8 cellular contexts compared by ENCODE assay signal in genomic region chr1:154182342-154183044, GRCh38. TPM values are rescaled to one million over a fixed set of nuclear protein-coding genes. Genes with fewer than 3 reads are reported as not detected.
DNase-seq lines count a peak whose midpoint lies in the region; ATAC-seq and TF ChIP-seq lines count a peak whose summit lies in the region.

No MANE protein-coding gene starts in this region.

- ATAC-seq in HG02884 (IDR thresholded peaks at IDR 0.05; ENCODE audit: unreplicated experiment), result peak; percentile 58
- ATAC-seq in lung (ENCODE audit: insufficient read depth, low FRiP score), result peak; percentile 63

- peak overlapping the region; percentile 97 for H3K27ac ChIP-seq in duodenal mucosa (ENCODE audit: low read depth, low read length)
- H3K27ac ChIP-seq in lung (ENCODE audit: low read depth in 1 of 2, low read length in 1 of 2), result peak overlapping the region; percentile 91 to 95

- peak overlapping the region; percentile 94 to 98 for H3K4me3 ChIP-seq in duodenal mucosa (ENCODE audit: low read depth in 1 of 2, low read length in 2 of 2)
- peak overlapping the region; percentile 81 for H3K4me3 ChIP-seq in lung

- H3K27me3 ChIP-seq in duodenal mucosa (ENCODE audit: control insufficient read depth in 1 of 2, insufficient read depth in 2 of 2, low read length in 2 of 2) (no peaks in the 10 kb centered on the region), lung (ENCODE audit: control insufficient read depth, insufficient read depth) (no peaks in the 10 kb centered on the region)

- 0% methylated on average over 36 of the region's 36 CpGs for WGBS in lung, 2 donors

- H3K36me3 ChIP-seq in duodenal mucosa (ENCODE audit: control insufficient read depth in 1 of 2, insufficient read depth in 2 of 2, low read length in 2 of 2) (peaks cover 2 to 5% of the 10 kb centered on the region in 2 donors), lung (ENCODE audit: control insufficient read depth in 2 of 2, insufficient read depth in 2 of 2, low read length in 2 of 2) (peaks cover 0 to 10% of the 10 kb centered on the region in 2 donors)

- TF ChIP-seq CTCF in lung (IDR thresholded peaks at IDR 0.05; ENCODE audit: control extremely low read depth, extremely low read depth), result no peak

- peak; percentile 51 to 73 for DNase-seq in NCI-H2081 (lab: John Stamatoyannopoulos, UW)
- no peak for DNase-seq in NCI-H2081 treated with DMSO at 0.1 percent for 48 hours (lab: John Stamatoyannopoulos, UW)
- peak; percentile 19 for DNase-seq in NCI-H446 treated with DMSO at 0.1 percent for 48 hours (lab: John Stamatoyannopoulos, UW)
- DNase-seq in activated CD4-positive, alpha-beta T cell treated with anti-CD3 and anti-CD28 coated beads, Interleukin-2, amount 50 U/mL, for 4 hours, result peak; percentile 41 to 51
- DNase-seq in lung (ENCODE audit: low spot score), result peak; percentile 85
- DNase-seq in stimulated activated CD4-positive, alpha-beta T cell treated with anti-CD3 and anti-CD28 coated beads, TNF-alpha, amount 100 ng/mL, for 4 hours (ENCODE audit: low read depth in 3 of 3), result peak; percentile 37 to 49 (median 47)

- no peaks in the 10 kb centered on the region for H3K9me3 ChIP-seq in duodenal mucosa (ENCODE audit: control insufficient read depth in 1 of 2, low read length in 2 of 2)
- H3K9me3 ChIP-seq in lung (ENCODE audit: control insufficient read depth in 2 of 2, insufficient read depth in 1 of 2, low read length in 1 of 2), result no peaks in the 10 kb centered on the region

- peak overlapping the region; percentile 93 to 98 for H3K9ac ChIP-seq in duodenal mucosa (ENCODE audit: low read depth in 1 of 2, low read length in 2 of 2)

- H3K4me1 ChIP-seq in duodenal mucosa (ENCODE audit: control insufficient read depth in 1 of 2, insufficient read depth in 2 of 2, low read length in 2 of 2), result peaks cover 49 to 56% of the 10 kb centered on the region in 2 donors
- H3K4me1 ChIP-seq in lung (ENCODE audit: control insufficient read depth in 2 of 2, insufficient read depth in 2 of 2, low read length in 2 of 2), result peaks cover 8 to 32% of the 10 kb centered on the region in 2 donors

RNA-seq across cellular contexts. Expression of gene TPM3, which starts 9.4 kb away (rescaled TPM):
- 100 to 1,000 TPM; 164 to 433 TPM for total RNA-seq in lung
- polyA plus RNA-seq in lung, result 100 to 1,000 TPM; 178 to 482 TPM

RNA-seq across cellular contexts. Expression of gene CFAP141, which starts 23.6 kb away (rescaled TPM):
- 1 to 10 TPM; 3.2 to 5.4 TPM for total RNA-seq in lung
- polyA plus RNA-seq in lung, result 1 to 10 TPM; 3.7 to 8.4 TPM

RNA-seq across cellular contexts. Expression of gene NUP210L, which starts 27.6 kb away (rescaled TPM):
- total RNA-seq in lung, result under 1 TPM; 0.09 to 0.26 TPM
- under 1 TPM; 0.03 to 0.08 TPM for polyA plus RNA-seq in lung

RNA-seq across cellular contexts. Expression of gene UBAP2L, which starts 38.3 kb away (rescaled TPM):
- 100 to 1,000 TPM; 126 to 147 TPM for total RNA-seq in lung
- 10 to 100 TPM; 67.3 to 84.2 TPM for polyA plus RNA-seq in lung
